Comparison of ENCODE assay signal across 19 cellular contexts in the genomic region with DNA sequence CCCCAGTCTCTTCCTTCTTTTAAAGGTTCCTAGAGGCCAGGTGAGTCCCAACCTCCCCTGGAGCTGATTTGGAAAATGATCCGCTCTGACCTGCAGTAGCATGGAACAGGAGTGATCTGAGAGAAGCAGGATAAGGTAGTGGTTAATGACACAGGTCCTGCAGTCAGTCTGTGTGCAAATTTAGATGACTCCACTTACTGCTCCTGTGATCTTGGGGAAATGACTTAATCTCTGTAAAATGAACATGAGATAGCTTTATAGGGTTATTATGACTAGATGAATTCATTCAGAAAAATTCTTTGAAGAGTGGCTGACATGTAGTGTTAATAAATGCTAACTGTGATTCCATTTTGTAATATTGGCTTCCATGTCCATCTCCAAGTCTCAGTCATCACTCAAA.
"Had no signal": no experiment of that assay in that cellular context is flagged by ENCODE, and none has a peak within 500 bp of the region (broad histone marks: within the 10 kb centered on the region; RNA-seq: fewer than 3 reads in every experiment).

No MANE protein-coding gene starts in this region.

- H3K4me3 ChIP-seq: lung, ovary had no signal

- H3K9me3 ChIP-seq: ovary, testis had no signal

- H3K36me3 ChIP-seq: brain microvascular endothelial cell, ovary had no signal

- H3K4me3 Mint-ChIP-seq: dendritic cell treated with granulocyte-macrophage colony-stimulating factor and Interleukin-4, amounts not matched to agents 40 ng/mL and 50 ng/mL, for 4 days; effector memory CD8-positive, alpha-beta T cell; natural killer cell; stimulated activated naive CD8-positive, alpha-beta T cell treated with anti-CD3 and anti-CD28 coated beads, Interleukin-15, Interleukin-2, amounts not matched to agents 100 ng/mL and 50 ng/mL, for 24 hours; T-helper 17 cell had no signal

- H3K9me3 Mint-ChIP-seq: activated T-helper 2 cell treated with anti-CD3 and anti-CD28 coated beads, Interferon-gamma antibody, Interleukin-2, Interleukin-4, amounts not matched to agents 10 μg/mL and 5 μg/mL and 100 μg/mL, durations not matched to agents 14 hours and 24 hours and 36 hours; dendritic cell treated with granulocyte-macrophage colony-stimulating factor and Interleukin-4, amounts not matched to agents 40 ng/mL and 50 ng/mL, for 4 days; effector memory CD8-positive, alpha-beta T cell; natural killer cell; stimulated activated naive CD8-positive, alpha-beta T cell treated with anti-CD3 and anti-CD28 coated beads, Interleukin-15, Interleukin-2, amounts not matched to agents 100 ng/mL and 50 ng/mL, for 24 hours had no signal

- H3K27ac Mint-ChIP-seq: activated T-helper 2 cell treated with anti-CD3 and anti-CD28 coated beads, Interferon-gamma antibody, Interleukin-2, Interleukin-4, amounts not matched to agents 10 μg/mL and 5 μg/mL and 100 μg/mL, durations not matched to agents 14 hours and 24 hours and 36 hours; dendritic cell treated with granulocyte-macrophage colony-stimulating factor and Interleukin-4, amounts not matched to agents 40 ng/mL and 50 ng/mL, for 4 days; effector memory CD8-positive, alpha-beta T cell; natural killer cell; stimulated activated naive CD8-positive, alpha-beta T cell treated with anti-CD3 and anti-CD28 coated beads, Interleukin-15, Interleukin-2, amounts not matched to agents 100 ng/mL and 50 ng/mL, for 24 hours; T-helper 17 cell had no signal

- H3K27me3 ChIP-seq: ovary, testis had no signal

- H3K36me3 Mint-ChIP-seq: natural killer cell had no signal

- H3K4me1 Mint-ChIP-seq: natural killer cell had no signal

- H3K27ac ChIP-seq: brain microvascular endothelial cell, ovary, testis had no signal

- ATAC-seq: effector memory CD8-positive, alpha-beta T cell; natural killer cell; T-helper 17 cell had no signal

- DNase-seq: activated CD4-positive, alpha-beta T cell treated with anti-CD3 and anti-CD28 coated beads, Interleukin-2, amount 50 U/mL, for 1 hour; activated CD4-positive, CD25-positive, alpha-beta regulatory T cell; activated naive CD4-positive, alpha-beta T cell treated with anti-CD3 and anti-CD28 coated beads, Interleukin-2, amount 50 U/mL, for 16 hours; brain microvascular endothelial cell; cerebellar nuclear complex; effector memory CD8-positive, alpha-beta T cell; erythroblast; hippocampal formation; left cardiac atrium; natural killer cell; ovary; stimulated activated CD4-positive, alpha-beta T cell treated with anti-CD3 and anti-CD28 coated beads, Interleukin-4, amount 100 ng/mL, for 1 hour; stimulated activated CD8-positive, alpha-beta memory T cell treated with anti-CD3 and anti-CD28 coated beads, Interleukin-4, amount 100 ng/mL, for 48 hours; T-helper 17 cell; testis had no signal
